Comparison of ENCODE assay signal across 14 cellular contexts in genomic region chr6:125931733-125932450, GRCh38. TPM values are rescaled to one million over a fixed set of nuclear protein-coding genes. Genes with fewer than 3 reads are reported as not detected.
DNase-seq lines count a peak whose midpoint lies in the region; ATAC-seq and TF ChIP-seq lines count a peak whose summit lies in the region.
"Had no signal": no experiment of that assay in that cellular context is flagged by ENCODE, and none has a peak within 500 bp of the region (broad histone marks: within the 10 kb centered on the region; RNA-seq: fewer than 3 reads in every experiment).

No MANE protein-coding gene starts in this region.

- intact Hi-C loops in posterior vena cava (cut with DNase I) = no loop called here

- ATAC-seq in stimulated activated effector memory CD8-positive, alpha-beta T cell treated with anti-CD3 and anti-CD28 coated beads, Interleukin-12 subunit alpha, Interleukin-12 subunit beta, amount 100 ng/mL, for 72 hours = peak; percentile 95

- peaks cover 15% of the 10 kb centered on the region for H3K4me1 Mint-ChIP-seq in activated T-cell treated with anti-CD3 and anti-CD28 coated beads, Interleukin-2, amount 50 U/mL, for 24 hours (ENCODE audit: low read depth)
- peaks cover 30% of the 10 kb centered on the region for H3K4me1 Mint-ChIP-seq in HFFc6 (ENCODE audit: low read depth)
- peaks cover 15% of the 10 kb centered on the region for H3K4me1 Mint-ChIP-seq in stimulated activated effector memory CD8-positive, alpha-beta T cell treated with anti-CD3 and anti-CD28 coated beads, Interleukin-12 subunit alpha, Interleukin-12 subunit beta, amount 100 ng/mL, for 72 hours
- H3K4me1 Mint-ChIP-seq: H9 had no signal

- H3K27ac Mint-ChIP-seq in activated T-cell treated with anti-CD3 and anti-CD28 coated beads, Interleukin-2, amount 50 U/mL, for 24 hours = peak overlapping the region; percentile 80
- peak overlapping the region; percentile 67 for H3K27ac Mint-ChIP-seq in HFFc6
- H3K27ac Mint-ChIP-seq in stimulated activated effector memory CD8-positive, alpha-beta T cell treated with anti-CD3 and anti-CD28 coated beads, Interleukin-12 subunit alpha, Interleukin-12 subunit beta, amount 100 ng/mL, for 72 hours = peak overlapping the region; percentile 84
- H3K27ac Mint-ChIP-seq: H9 had no signal

- TF ChIP-seq CTCF in HFFc6 (IDR thresholded peaks at IDR 0.05) = no peak

- peaks cover 2% of the 10 kb centered on the region for H3K9me3 Mint-ChIP-seq in activated T-cell treated with anti-CD3 and anti-CD28 coated beads, Interleukin-2, amount 50 U/mL, for 24 hours
- H3K9me3 Mint-ChIP-seq in HFFc6 = no peaks in the 10 kb centered on the region
- H3K9me3 Mint-ChIP-seq in stimulated activated effector memory CD8-positive, alpha-beta T cell treated with anti-CD3 and anti-CD28 coated beads, Interleukin-12 subunit alpha, Interleukin-12 subunit beta, amount 100 ng/mL, for 72 hours = peaks cover 3% of the 10 kb centered on the region
- H3K9me3 Mint-ChIP-seq: activated T-cell treated with anti-CD3 and anti-CD28 coated beads, Interleukin-2, amount 50 U/mL, for 4 hours; H9 had no signal

- H3K27me3 Mint-ChIP-seq in activated T-cell treated with anti-CD3 and anti-CD28 coated beads, Interleukin-2, amount 50 U/mL, for 24 hours = no peaks in the 10 kb centered on the region
- H3K27me3 Mint-ChIP-seq in HFFc6 (ENCODE audit: insufficient read depth) = no peaks in the 10 kb centered on the region; the same call in 1 of the 2 replicates

- peaks cover 46% of the 10 kb centered on the region for H3K36me3 Mint-ChIP-seq in activated T-cell treated with anti-CD3 and anti-CD28 coated beads, Interleukin-2, amount 50 U/mL, for 24 hours (ENCODE audit: low read depth)
- peaks cover 11% of the 10 kb centered on the region for H3K36me3 Mint-ChIP-seq in HFFc6 (ENCODE audit: low read depth)
- peaks cover 30% of the 10 kb centered on the region for H3K36me3 Mint-ChIP-seq in stimulated activated effector memory CD8-positive, alpha-beta T cell treated with anti-CD3 and anti-CD28 coated beads, Interleukin-12 subunit alpha, Interleukin-12 subunit beta, amount 100 ng/mL, for 72 hours

- DNase-seq in activated T-cell treated with anti-CD3 and anti-CD28 coated beads, Interleukin-2, amount 50 U/mL, for 24 hours = no peak
- no peak for DNase-seq in activated T-cell treated with anti-CD3 and anti-CD28 coated beads, Interleukin-2, amount 50 U/mL, for 48 hours
- DNase-seq in HFFc6 (no peak), M059J (ENCODE audit: low read depth) (peak; percentile 87), NCI-H146 treated with DMSO at 0.1 percent for 48 hours (lab: John Stamatoyannopoulos, UW; ENCODE audit: unreplicated experiment) (no peak), NCI-H2081 treated with DMSO at 0.1 percent for 48 hours (lab: John Stamatoyannopoulos, UW) (no peak), posterior vena cava (ENCODE audit: low spot score) (no peak)
- DNase-seq in stimulated activated effector memory CD8-positive, alpha-beta T cell treated with anti-CD3 and anti-CD28 coated beads, Interleukin-12 subunit alpha, Interleukin-12 subunit beta, amount 100 ng/mL, for 72 hours (ENCODE audit: low spot score in 2 of 2) = no peak
- DNase-seq: activated T-cell treated with anti-CD3 and anti-CD28 coated beads, Interleukin-2, amount 50 U/mL, for 4 hours; cortex of kidney; H9; hypothalamus; stimulated activated CD4-positive, alpha-beta T cell treated with anti-CD3 and anti-CD28 coated beads, Interleukin-12 subunit alpha, Interleukin-12 subunit beta, amount 100 ng/mL, for 4 hours; stomach had no signal

- no peak overlapping the region for H3K4me3 Mint-ChIP-seq in activated T-cell treated with anti-CD3 and anti-CD28 coated beads, Interleukin-2, amount 50 U/mL, for 24 hours
- H3K4me3 Mint-ChIP-seq in HFFc6 = no peak overlapping the region
- H3K4me3 Mint-ChIP-seq in stimulated activated effector memory CD8-positive, alpha-beta T cell treated with anti-CD3 and anti-CD28 coated beads, Interleukin-12 subunit alpha, Interleukin-12 subunit beta, amount 100 ng/mL, for 72 hours = no peak overlapping the region
- H3K4me3 Mint-ChIP-seq: activated T-cell treated with anti-CD3 and anti-CD28 coated beads, Interleukin-2, amount 50 U/mL, for 4 hours; H9 had no signal

RNA-seq across cellular contexts. Expression of gene HINT3, which starts 24.7 kb away (rescaled TPM):
- total RNA-seq in HFFc6 (2021; fragmentation: NEBNext Ultra II Directional; extraction: Animal tissue kit (Norgen Biotek cat#: 25700)) = 10 to 100 TPM; 11.0 to 14.4 (median 12.3) TPM
- total RNA-seq in M059J (2014; rRNA removed; shearing (Covaris generic)) = 14.3 and 23.6 TPM in 2 replicates
- total RNA-seq in posterior vena cava = 10 to 100 TPM; 22.5 to 28.4 TPM

RNA-seq across cellular contexts. Expression of gene TRMT11, which starts 54.4 kb away (rescaled TPM):
- 10 to 100 TPM; 12.8 to 20.7 (median 15.2) TPM for total RNA-seq in HFFc6 (2021; fragmentation: NEBNext Ultra II Directional; extraction: Animal tissue kit (Norgen Biotek cat#: 25700))
- total RNA-seq in M059J (2014; rRNA removed; shearing (Covaris generic)) = 32.9 and 43.4 TPM in 2 replicates
- total RNA-seq in posterior vena cava = 10 to 100 TPM; 19.8 to 22.4 TPM
